In genomic region chr2:216114476-216115223, GRCh38 we compare ENCODE assay signal across 8 cellular contexts. TPM values are rescaled to one million over a fixed set of nuclear protein-coding genes. Genes with fewer than 3 reads are reported as not detected.
A peak's percentile ranks its signal among the peaks of the same experiment; 100 is the strongest.
DNase-seq lines count a peak whose midpoint lies in the region; ATAC-seq and TF ChIP-seq lines count a peak whose summit lies in the region.

No MANE protein-coding gene starts in this region.

- ATAC-seq in HG03342 (IDR thresholded peaks at IDR 0.05; ENCODE audit: unreplicated experiment), result peak; percentile 43

- peaks cover 36% of the 10 kb centered on the region for H3K36me3 Mint-ChIP-seq in chondrocyte (ENCODE audit: low read depth)

- H3K9me3 Mint-ChIP-seq in chondrocyte (ENCODE audit: low read depth), result no peaks in the 10 kb centered on the region

- in situ Hi-C loops in GM18951 (cut with MboI; ENCODE audit: low sequenced_read_pairs, unreplicated experiment), result no loop called here

- H3K27me3 Mint-ChIP-seq in chondrocyte (ENCODE audit: low read depth), result no peaks in the 10 kb centered on the region

- H3K4me1 Mint-ChIP-seq in chondrocyte (ENCODE audit: low read depth), result peaks cover 59% of the 10 kb centered on the region

- H3K36me3 ChIP-seq in kidney epithelial cell (ENCODE audit: control insufficient read depth, insufficient read depth, low read length), result peaks cover 2% of the 10 kb centered on the region

- TF ChIP-seq POLR2A in GM18951 (IDR thresholded peaks at IDR 0.05; ENCODE audit: extremely low read depth, insufficient read depth, insufficient read length), result peak; percentile 60

- TF ChIP-seq CTCF in AG10803 (conservative IDR thresholded peaks at IDR 0.05; ENCODE audit: low read length) (peak; percentile 82), chondrocyte (IDR thresholded peaks at IDR 0.05) (peak; percentile 91), kidney epithelial cell (IDR thresholded peaks at IDR 0.05; ENCODE audit: insufficient read depth, low read length, poor library complexity, severe bottlenecking) (peak; percentile 83)

- peak; percentile 98 for DNase-seq in AG10803 (ENCODE audit: low read depth)
- peak; percentile 98 for DNase-seq in NCI-H446 treated with DMSO at 0.1 percent for 48 hours (lab: John Stamatoyannopoulos, UW)
- DNase-seq in activated CD4-positive, alpha-beta T cell treated with anti-CD3 and anti-CD28 coated beads for 1 hour, result peak; percentile 95
- peak; percentile 98 for DNase-seq in chondrocyte (ENCODE audit: low spot score)
- DNase-seq in kidney epithelial cell (ENCODE audit: low read depth), result peak; percentile 95
- DNase-seq in stimulated activated CD4-positive, alpha-beta T cell treated with anti-CD3 and anti-CD28 coated beads, Interleukin-15, amount 100 ng/mL, for 24 hours, result peak; percentile 97

- H3K4me3 ChIP-seq in AG10803 (ENCODE audit: low read length) (peak overlapping the region; percentile 62), kidney epithelial cell (ENCODE audit: low read depth, low read length) (peak overlapping the region; percentile 30)

- H3K27me3 ChIP-seq in kidney epithelial cell (ENCODE audit: control insufficient read depth, insufficient read depth, low read length), result no peaks in the 10 kb centered on the region

- H3K27ac Mint-ChIP-seq in chondrocyte (ENCODE audit: unreplicated experiment), result peak overlapping the region; percentile 99

- peak overlapping the region; percentile 81 for H3K4me3 Mint-ChIP-seq in chondrocyte (ENCODE audit: unreplicated experiment)

RNA-seq across cellular contexts. Expression of gene XRCC5, which starts 5.5 kb away (rescaled TPM):
- total RNA-seq in chondrocyte (154 to 236 TPM (median 158 TPM) in 3 replicates), kidney epithelial cell (284 and 285 TPM in 2 replicates)

RNA-seq across cellular contexts. Expression of gene TMEM169, which starts 32.9 kb away (rescaled TPM):
- total RNA-seq in chondrocyte (1.3 to 2.0 TPM (median 1.5 TPM) in 3 replicates), kidney epithelial cell (3.8 and 4.6 TPM in 2 replicates)

RNA-seq across cellular contexts. Expression of gene PECR, which starts 33.0 kb away (rescaled TPM):
- total RNA-seq in chondrocyte (6.6 to 10.1 TPM (median 9.1 TPM) in 3 replicates), kidney epithelial cell (17.6 and 18.4 TPM in 2 replicates)

Comparison
In these comparisons a context has a peak if more than half of its experiments do, and no peak if none do; other contexts are left out.
1. Peak in every context shown above with its lines: DNase-seq, ATAC-seq and H3K4me3 ChIP-seq.